Comparison of ENCODE assay signal across 10 cellular contexts in genomic region chr6:81075974-81076373, GRCh38.
DNase-seq lines count a peak whose midpoint lies in the region; ATAC-seq, FAIRE-seq and TF ChIP-seq lines count a peak whose summit lies in the region.
"Had no signal": no experiment of that assay in that cellular context is flagged by ENCODE, and none has a peak within 500 bp of the region (broad histone marks: within the 10 kb centered on the region; RNA-seq: fewer than 3 reads in every experiment).

No MANE protein-coding gene starts in this region.

- ATAC-seq in HG03108 (IDR thresholded peaks at IDR 0.05; ENCODE audit: unreplicated experiment) = no peak
- ATAC-seq: stimulated activated effector memory CD8-positive, alpha-beta T cell treated with anti-CD3 and anti-CD28 coated beads, Interleukin-12 subunit alpha, Interleukin-12 subunit beta, amount 100 ng/mL, for 72 hours had no signal

- no peaks in the 10 kb centered on the region for H3F3A ChIP-seq in PC-9 (ENCODE audit: insufficient read depth, low read depth)

- CTCF ChIA-PET in AG04450 (lab: Charles Lee) (interaction anchor here (0.6 to 2.0 kb wide), 11 partner anchors 10 to 1208 kb away, joined by 3 to 10 read pairs (median 5); no protein-coding TSS in a partner anchor), PC-9 (lab: Charles Lee) (interaction anchor here (0.6 kb wide), 1 partner anchor 375 kb away, joined by 3 read pairs; no protein-coding TSS in a partner anchor)

- TF ChIP-seq CTCF in AG04450 (IDR thresholded peaks at IDR 0.05; ENCODE audit: low read depth, low read length) = peak; percentile 70
- TF ChIP-seq CTCF in PC-9 (conservative IDR thresholded peaks at IDR 0.05) = no peak; the same call in 1 of the 2 replicates

- intact Hi-C loops in PC-9 (cut with micrococcal nuclease; ENCODE audit: unreplicated experiment) = no loop called here

- no peak for TF ChIP-seq POLR2A in GM12891 (IDR thresholded peaks at IDR 0.05; ENCODE audit: low read depth, low read length)

- no peak overlapping the region for H3K4me3 ChIP-seq in AG04450 (ENCODE audit: low read depth, low read length)
- H3K4me3 ChIP-seq in PC-9 = no peak overlapping the region

- H3K4me2 ChIP-seq in PC-9 = no peak overlapping the region

- POLR2A ChIA-PET in AG04450 (lab: Yijun Ruan, JAX) (no interaction called here), PC-9 (lab: Charles Lee; ENCODE audit: unreplicated experiment) (interaction anchor here (0.6 kb wide), 1 partner anchor 814 kb away, joined by 6 read pairs; no protein-coding TSS in a partner anchor)

- H2AFZ ChIP-seq in PC-9 = no peak overlapping the region

- H3K27ac ChIP-seq in AG04450 (ENCODE audit: low read depth, low read length) (no peak overlapping the region), PC-9 (no peak overlapping the region)

- H3K36me3 ChIP-seq in PC-9 (ENCODE audit: low read depth) = no peaks in the 10 kb centered on the region

- no peaks in the 10 kb centered on the region for H3K79me2 ChIP-seq in PC-9 (ENCODE audit: low read depth)

- H4K20me1 ChIP-seq in PC-9 (ENCODE audit: insufficient read depth) = no peaks in the 10 kb centered on the region

- H3K27me3 ChIP-seq in AG04450 (ENCODE audit: control insufficient read depth, insufficient read depth, low read length) (no peaks in the 10 kb centered on the region), PC-9 (ENCODE audit: insufficient read depth, low read depth) (no peaks in the 10 kb centered on the region)

- no peaks in the 10 kb centered on the region for H3K4me1 ChIP-seq in PC-9 (replicated peaks; ENCODE audit: insufficient read depth)

- H3K9me3 ChIP-seq in AG04450 (ENCODE audit: control insufficient read depth, insufficient read depth, low read length) (no peaks in the 10 kb centered on the region), PC-9 (ENCODE audit: insufficient read depth, low read depth) (no peaks in the 10 kb centered on the region)

- peak; percentile 41 for FAIRE-seq in GM12891 (lab: Jason Lieb, UNC)

- H3K9me2 ChIP-seq in PC-9 (ENCODE audit: insufficient read depth) = no peaks in the 10 kb centered on the region

- no TSS peak for BruUV-seq in PC-9 (replicated peaks; lab: Mats Ljungman, UMichigan)

- DNase-seq in AG04450 (ENCODE audit: low read depth, low spot score) = no peak
- DNase-seq in GM12891 (ENCODE audit: insufficient read length, low spot score) = no peak
- peak; percentile 40 for DNase-seq in SK-N-DZ (ENCODE audit: low spot score)
- peak; percentile 35 for DNase-seq in iPS DF 19.7 (ENCODE audit: low read depth, low spot score)
- DNase-seq in T-helper 2 cell = no peak
- DNase-seq in NCI-H128 (lab: John Stamatoyannopoulos, UW; ENCODE audit: unreplicated experiment) = no peak
- DNase-seq in PC-9 = no peak
- DNase-seq: naive B cell had no signal

TF ChIP-seq in GM12891, 5 proteins besides CTCF, POLR2A, EP300 and RAD21:
- TF ChIP-seq SPI1 (IDR thresholded peaks at IDR 0.05; ENCODE audit: low read depth, low read length) (no peak), POLR2AphosphoS5 (IDR thresholded peaks at IDR 0.05; ENCODE audit: low read depth, low read length) (no peak), POU2F2 (IDR thresholded peaks at IDR 0.05; ENCODE audit: low read depth, low read length) (no peak), TAF1 (IDR thresholded peaks at IDR 0.05; ENCODE audit: low read depth, low read length) (no peak), PAX5 (IDR thresholded peaks at IDR 0.05; ENCODE audit: insufficient read depth, low read length, severe bottlenecking) (no peak)
TF ChIP-seq in GM12891: peak in this region for 0.

Comparison
In these comparisons a context has a peak if more than half of its experiments do, and no peak if none do; other contexts are left out.
1. DNase-seq: peak in SK-N-DZ (single experiment) and iPS DF 19.7 (single experiment); none in AG04450 (single experiment), GM12891 (single experiment), T-helper 2 cell (0 of 5), NCI-H128 (single experiment) and PC-9 (0 of 2).